In the genomic region with DNA sequence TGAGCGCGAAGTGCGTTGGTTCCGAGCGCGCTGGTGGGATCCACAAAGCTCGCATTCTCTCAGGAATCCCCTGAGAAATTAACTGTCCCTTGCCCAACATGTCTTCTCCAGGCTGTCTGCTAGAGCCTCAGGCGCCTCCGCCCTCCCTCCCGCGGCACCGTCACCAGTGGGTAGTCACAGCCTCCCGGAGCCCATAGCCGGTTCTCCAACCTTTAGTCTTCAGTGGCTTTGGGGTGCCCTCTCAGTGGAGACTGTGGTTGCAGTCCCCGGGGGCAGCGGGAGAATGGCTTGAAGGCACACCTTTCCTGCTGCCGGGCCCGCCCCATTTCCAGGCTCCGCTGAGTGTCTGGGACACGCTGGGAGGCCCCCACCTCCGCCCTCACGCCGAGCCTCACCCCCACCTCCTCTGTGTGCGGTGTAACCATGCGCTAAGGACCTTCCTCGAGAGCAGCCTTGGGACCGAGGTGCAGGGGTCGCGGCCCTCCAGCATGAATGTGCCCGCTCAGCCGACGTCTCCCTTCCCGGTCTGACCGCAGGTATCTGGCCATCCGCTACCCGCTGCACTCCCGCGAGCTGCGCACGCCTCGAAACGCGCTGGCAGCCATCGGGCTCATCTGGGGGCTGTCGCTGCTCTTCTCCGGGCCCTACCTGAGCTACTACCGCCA, we compare ENCODE assay signal across 11 cellular contexts. TPM values are rescaled to one million over a fixed set of nuclear protein-coding genes. Genes with fewer than 3 reads are reported as not detected.
DNase-seq lines count a peak whose midpoint lies in the region; ATAC-seq and TF ChIP-seq lines count a peak whose summit lies in the region.
"Had no signal": no experiment of that assay in that cellular context is flagged by ENCODE, and none has a peak within 500 bp of the region (broad histone marks: within the 10 kb centered on the region; RNA-seq: fewer than 3 reads in every experiment).

No MANE protein-coding gene starts in this region.

- no peak for ATAC-seq in GM18498 (IDR thresholded peaks at IDR 0.05; ENCODE audit: unreplicated experiment)

- peaks cover 32% of the 10 kb centered on the region for H3K27me3 ChIP-seq in CD8-positive, alpha-beta memory T cell (ENCODE audit: insufficient read depth, low read length, poor library complexity, severe bottlenecking)
- H3K27me3 ChIP-seq in H7 (ENCODE audit: control insufficient read depth, insufficient read depth, low read length) = peaks cover 64% of the 10 kb centered on the region
- peaks cover 62% of the 10 kb centered on the region for H3K27me3 ChIP-seq in neural cell (ENCODE audit: insufficient read depth, low read depth, low read length)

- no peak overlapping the region for H2AFZ ChIP-seq in neural cell (ENCODE audit: low read depth, low read length)

- no peaks in the 10 kb centered on the region for H3K9me3 ChIP-seq in CD8-positive, alpha-beta memory T cell (ENCODE audit: low read length)
- H3K9me3 ChIP-seq in neural cell (ENCODE audit: low read length) = no peaks in the 10 kb centered on the region
- H3K9me3 ChIP-seq: ascending aorta had no signal

- peaks cover 0 to 13% (median 0%) of the 10 kb centered on the region in 3 donors for H3K36me3 Mint-ChIP-seq in CD8-positive, alpha-beta memory T cell
- H3K36me3 Mint-ChIP-seq in brain = no peaks in the 10 kb centered on the region

- H3K4me1 Mint-ChIP-seq in CD8-positive, alpha-beta memory T cell = peaks cover 30 to 76% (median 34%) of the 10 kb centered on the region in 3 donors
- H3K4me1 Mint-ChIP-seq in brain = peaks cover 73% of the 10 kb centered on the region

- H3K4me1 ChIP-seq in CD8-positive, alpha-beta memory T cell (ENCODE audit: insufficient read depth, low read length) = peaks cover 55% of the 10 kb centered on the region

- H3K4me3 Mint-ChIP-seq in CD8-positive, alpha-beta memory T cell = peak overlapping the region; percentile 80 to 93 (median 83)
- H3K4me3 Mint-ChIP-seq in brain = peak overlapping the region; percentile 40 to 81 (median 68)

- peak overlapping the region in 5 of 8 donors; percentile 32 to 81 (median 52) for H3K27ac Mint-ChIP-seq in CD8-positive, alpha-beta memory T cell
- no peak overlapping the region for H3K27ac Mint-ChIP-seq in brain

- peak overlapping the region; percentile 49 for H3K4me3 ChIP-seq in CD8-positive, alpha-beta memory T cell (ENCODE audit: low read length)
- H3K4me3 ChIP-seq in H7 (ENCODE audit: insufficient read depth, low read depth, low read length) = peak overlapping the region; percentile 29; the same call in 1 of the 2 replicates
- H3K4me3 ChIP-seq in neural cell (ENCODE audit: low read length) = peak overlapping the region; percentile 62

- H4K20me1 ChIP-seq in neural cell (ENCODE audit: insufficient read depth) = no peaks in the 10 kb centered on the region

- H3K9ac ChIP-seq in neural cell (ENCODE audit: low read length) = no peak overlapping the region

- H3F3A ChIP-seq in neural cell (ENCODE audit: insufficient read depth, low read length, poor library complexity, severe bottlenecking) = no peaks in the 10 kb centered on the region

- H3K9me2 ChIP-seq in neural cell (ENCODE audit: insufficient read depth, low read length) = no peaks in the 10 kb centered on the region

- no peak overlapping the region for H3K27ac ChIP-seq in CD8-positive, alpha-beta memory T cell (ENCODE audit: low read depth, low read length)
- H3K27ac ChIP-seq in neural cell (ENCODE audit: low read length) = no peak overlapping the region
- H3K27ac ChIP-seq: ascending aorta had no signal

- no peak for TF ChIP-seq CTCF in brain (conservative IDR thresholded peaks at IDR 0.05)
- no peak for TF ChIP-seq CTCF in neural cell (IDR thresholded peaks at IDR 0.05; ENCODE audit: poor library complexity, severe bottlenecking)

- no peak for TF ChIP-seq EP300 in neural cell (conservative IDR thresholded peaks at IDR 0.05; ENCODE audit: poor library complexity, severe bottlenecking)

- no peak for DNase-seq in CD8-positive, alpha-beta memory T cell
- DNase-seq in H7 = peak; percentile 87
- DNase-seq in GDM1 (lab: John Stamatoyannopoulos, UW) = no peak
- DNase-seq in DMS79 (lab: John Stamatoyannopoulos, UW) = no peak
- DNase-seq: DND-41 had no signal

- H3K79me2 ChIP-seq in neural cell (replicated peaks; ENCODE audit: insufficient read depth, low read length) = peaks cover 17% of the 10 kb centered on the region

- TF ChIP-seq RAD21 in neural cell (conservative IDR thresholded peaks at IDR 0.05) = no peak

- CTCF ChIA-PET in CD8-positive, alpha-beta memory T cell (lab: Charles Lee) = no interaction called here

- H3K9me3 Mint-ChIP-seq in CD8-positive, alpha-beta memory T cell = no peaks in the 10 kb centered on the region
- H3K9me3 Mint-ChIP-seq in brain = peaks cover 0 to 4% (median 0%) of the 10 kb centered on the region in 5 experiments

- H3K4me2 ChIP-seq in neural cell (ENCODE audit: low read length) = no peak overlapping the region

- no peaks in the 10 kb centered on the region for H3K36me3 ChIP-seq in CD8-positive, alpha-beta memory T cell (ENCODE audit: insufficient read depth, low read length)
- no peaks in the 10 kb centered on the region for H3K36me3 ChIP-seq in H7 (replicated peaks; ENCODE audit: control insufficient read depth, insufficient read depth, low read length)
- no peaks in the 10 kb centered on the region for H3K36me3 ChIP-seq in neural cell (ENCODE audit: insufficient read depth, low read length)
- H3K36me3 ChIP-seq: ascending aorta had no signal

- POLR2A ChIA-PET in CD8-positive, alpha-beta memory T cell (lab: Charles Lee) = interaction anchor here (0.6 to 1.2 kb wide), 3 partner anchors 50 to 476 kb away, joined by 3 to 7 read pairs (median 3); a partner anchor contains a TSS

- peaks cover 32 to 37% of the 10 kb centered on the region in 2 donors for H3K27me3 Mint-ChIP-seq in CD8-positive, alpha-beta memory T cell
- peaks cover 69% of the 10 kb centered on the region for H3K27me3 Mint-ChIP-seq in brain

TF ChIP-seq in neural cell, 6 proteins besides CTCF, POLR2A, EP300 and RAD21:
- TF ChIP-seq TAF1 (IDR thresholded peaks at IDR 0.05; ENCODE audit: low read depth) = no peak
- TF ChIP-seq, protein P1, sequence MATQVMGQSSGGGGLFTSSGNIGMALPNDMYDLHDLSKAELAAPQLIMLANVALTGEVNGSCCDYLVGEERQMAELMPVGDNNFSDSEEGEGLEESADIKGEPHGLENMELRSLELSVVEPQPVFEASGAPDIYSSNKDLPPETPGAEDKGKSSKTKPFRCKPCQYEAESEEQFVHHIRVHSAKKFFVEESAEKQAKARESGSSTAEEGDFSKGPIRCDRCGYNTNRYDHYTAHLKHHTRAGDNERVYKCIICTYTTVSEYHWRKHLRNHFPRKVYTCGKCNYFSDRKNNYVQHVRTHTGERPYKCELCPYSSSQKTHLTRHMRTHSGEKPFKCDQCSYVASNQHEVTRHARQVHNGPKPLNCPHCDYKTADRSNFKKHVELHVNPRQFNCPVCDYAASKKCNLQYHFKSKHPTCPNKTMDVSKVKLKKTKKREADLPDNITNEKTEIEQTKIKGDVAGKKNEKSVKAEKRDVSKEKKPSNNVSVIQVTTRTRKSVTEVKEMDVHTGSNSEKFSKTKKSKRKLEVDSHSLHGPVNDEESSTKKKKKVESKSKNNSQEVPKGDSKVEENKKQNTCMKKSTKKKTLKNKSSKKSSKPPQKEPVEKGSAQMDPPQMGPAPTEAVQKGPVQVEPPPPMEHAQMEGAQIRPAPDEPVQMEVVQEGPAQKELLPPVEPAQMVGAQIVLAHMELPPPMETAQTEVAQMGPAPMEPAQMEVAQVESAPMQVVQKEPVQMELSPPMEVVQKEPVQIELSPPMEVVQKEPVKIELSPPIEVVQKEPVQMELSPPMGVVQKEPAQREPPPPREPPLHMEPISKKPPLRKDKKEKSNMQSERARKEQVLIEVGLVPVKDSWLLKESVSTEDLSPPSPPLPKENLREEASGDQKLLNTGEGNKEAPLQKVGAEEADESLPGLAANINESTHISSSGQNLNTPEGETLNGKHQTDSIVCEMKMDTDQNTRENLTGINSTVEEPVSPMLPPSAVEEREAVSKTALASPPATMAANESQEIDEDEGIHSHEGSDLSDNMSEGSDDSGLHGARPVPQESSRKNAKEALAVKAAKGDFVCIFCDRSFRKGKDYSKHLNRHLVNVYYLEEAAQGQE (IDR thresholded peaks at IDR 0.05; ENCODE audit: borderline replicate concordance) = no peak
- TF ChIP-seq EZH2 (IDR thresholded peaks at IDR 0.05; ENCODE audit: borderline replicate concordance, insufficient read depth, low read length, poor library complexity, severe bottlenecking) = no peak
- no peak for TF ChIP-seq POLR2AphosphoS5 (IDR thresholded peaks at IDR 0.05)
- TF ChIP-seq MXI1 (conservative IDR thresholded peaks at IDR 0.05; ENCODE audit: poor library complexity, severe bottlenecking) = no peak
- no peak for TF ChIP-seq SMC3 (conservative IDR thresholded peaks at IDR 0.05; ENCODE audit: poor library complexity)

RNA-seq across cellular contexts. Expression of a gene that starts 1.7 kb away (rescaled TPM):
- 1 to 10 TPM; 2.7 to 3.1 TPM for total RNA-seq in CD8-positive, alpha-beta memory T cell
- polyA plus RNA-seq in CD8-positive, alpha-beta memory T cell = not detected
- 1.8 and 2.0 TPM in 2 replicates for total RNA-seq in H7 (2014; rRNA removed; shearing (Covaris generic))
- polyA plus RNA-seq in brain (ENCODE audit: insufficient read depth, low read depth, low replicate concordance) = not detected
- not detected in 2 replicates for polyA plus RNA-seq in neural cell
- not detected in 2 replicates for polyA minus RNA-seq in neural cell
- total RNA-seq: LHCN-M2, subcutaneous adipose tissue had no signal

RNA-seq across cellular contexts. Expression of a gene that starts 2.8 kb away (rescaled TPM):
- 1 to 10 TPM; 2.8 to 3.0 TPM for total RNA-seq in CD8-positive, alpha-beta memory T cell
- 4.1 TPM for polyA plus RNA-seq in CD8-positive, alpha-beta memory T cell
- 0.48 and 0.59 TPM in 2 replicates for total RNA-seq in H7 (2014; rRNA removed; shearing (Covaris generic))
- polyA plus RNA-seq in brain (ENCODE audit: insufficient read depth, low read depth, low replicate concordance) (0.24 TPM), neural cell (0.10 TPM in 1 of 2 replicates, not detected in the other)
- not detected in 2 replicates for polyA minus RNA-seq in neural cell
- total RNA-seq: ascending aorta, LHCN-M2, subcutaneous adipose tissue had no signal

RNA-seq across cellular contexts. Expression of a gene that starts 3.9 kb away (rescaled TPM):
- total RNA-seq in CD8-positive, alpha-beta memory T cell = 100 to 1,000 TPM; 120 to 123 TPM
- polyA plus RNA-seq in CD8-positive, alpha-beta memory T cell = 80.4 TPM
- 31.4 and 33.4 TPM in 2 replicates for total RNA-seq in H7 (2014; rRNA removed; shearing (Covaris generic))
- polyA plus RNA-seq in brain (ENCODE audit: insufficient read depth, low read depth, low replicate concordance) (83.8 TPM), neural cell (22.3 and 26.3 TPM in 2 replicates)
- polyA minus RNA-seq in neural cell = 27.3 and 30.0 TPM in 2 replicates

RNA-seq across cellular contexts. Expression of a gene that starts 27.4 kb away (rescaled TPM):
- total RNA-seq in CD8-positive, alpha-beta memory T cell = 100 to 1,000 TPM; 105 to 109 TPM
- polyA plus RNA-seq in CD8-positive, alpha-beta memory T cell = 69.3 TPM
- total RNA-seq in H7 (2014; rRNA removed; shearing (Covaris generic)) = 80.3 and 87.7 TPM in 2 replicates
- polyA plus RNA-seq in brain (ENCODE audit: insufficient read depth, low read depth, low replicate concordance) (92.0 TPM), neural cell (146 and 180 TPM in 2 replicates)
- 158 and 159 TPM in 2 replicates for polyA minus RNA-seq in neural cell

RNA-seq across cellular contexts. Expression of a gene that starts 49.1 kb away (rescaled TPM):
- under 1 TPM; 0.07 to 0.11 TPM for total RNA-seq in CD8-positive, alpha-beta memory T cell
- polyA plus RNA-seq in CD8-positive, alpha-beta memory T cell = not detected
- total RNA-seq in H7 (2014; rRNA removed; shearing (Covaris generic)) = 0.26 TPM in 1 of 2 replicates, not detected in the other
- 0.92 TPM for polyA plus RNA-seq in brain (ENCODE audit: insufficient read depth, low read depth, low replicate concordance)
- polyA plus RNA-seq in neural cell = not detected in 2 replicates
- polyA minus RNA-seq in neural cell = not detected in 2 replicates
- total RNA-seq: ascending aorta, LHCN-M2 had no signal

Comparison
In these comparisons a context has a peak if more than half of its experiments do, and no peak if none do; other contexts are left out.
1. H3K27ac Mint-ChIP-seq: peak in CD8-positive, alpha-beta memory T cell (5 of 8); none in brain (0 of 5).
2. Peak in every context shown above with its lines, with median percentiles within 50 percentile points of each other: H3K4me3 ChIP-seq.